In genomic region chr11:67369275-67369674, GRCh38 we compare ENCODE assay signal across 18 cellular contexts. TPM values are rescaled to one million over a fixed set of nuclear protein-coding genes. Genes with fewer than 3 reads are reported as not detected.
DNase-seq lines count a peak whose midpoint lies in the region; ATAC-seq, FAIRE-seq and TF ChIP-seq lines count a peak whose summit lies in the region.
"Had no signal": no experiment of that assay in that cellular context is flagged by ENCODE, and none has a peak within 500 bp of the region (broad histone marks: within the 10 kb centered on the region; RNA-seq: fewer than 3 reads in every experiment).

No MANE protein-coding gene starts in this region.

- POLR2A ChIA-PET in K562 (lab: Yijun Ruan, JAX), result interaction anchor here (0.6 to 1.4 kb wide), 6 partner anchors 10 to 85 kb away, joined by 3 to 5 read pairs (median 4); partner anchors contain the start of gene PPP1CA

- in situ Hi-C loops in K562 (cut with MboI) (no loop called here), transverse colon (cut with MboI; ENCODE audit: low pct_ligation_motif_present in 1 of 4, low pct_unique_long_range_greater_than_20kb in 1 of 4, low sequenced_read_pairs in 3 of 4) (no loop called here)

- TF ChIP-seq CTCF in HFFc6 (IDR thresholded peaks at IDR 0.05) (no peak), K562 (IDR thresholded peaks at IDR 0.05 in 2 of 3, conservative IDR thresholded peaks at IDR 0.05 in 1 of 3; ENCODE audit: insufficient read depth in 2 of 3, low read depth in 1 of 3, low read length in 3 of 3) (no peak), transverse colon (IDR thresholded peaks at IDR 0.05) (no peak), kidney (IDR thresholded peaks at IDR 0.05; ENCODE audit: borderline replicate concordance, extremely low read depth, insufficient read depth) (no peak)

- H3K9me1 ChIP-seq in K562 (ENCODE audit: control insufficient read depth, insufficient read depth, low read length), result no peaks in the 10 kb centered on the region

- H3K36me3 Mint-ChIP-seq in HFFc6 (ENCODE audit: low read depth) (no peaks in the 10 kb centered on the region; the same call in 1 of the 2 replicates), naive B cell (peaks cover 0 to 18% of the 10 kb centered on the region in 2 donors)

- intact Hi-C loops in K562 (cut with micrococcal nuclease), result no loop called here
- intact Hi-C loops in transverse colon (cut with DNase I; ENCODE audit: low total_unique reads), result no loop called here
- intact Hi-C loops in kidney (cut with DNase I), result no loop called here

- CTCF ChIA-PET in K562 (lab: Yijun Ruan, JAX; ENCODE audit: low intra/inter-chr PET ratio), result no interaction called here

- H3K27me3 Mint-ChIP-seq in HFFc6 (ENCODE audit: insufficient read depth), result peaks cover 4% of the 10 kb centered on the region; the same call in 1 of the 2 replicates
- H3K27me3 Mint-ChIP-seq in naive B cell, result no peaks in the 10 kb centered on the region

- no peak overlapping the region; the same call in none of the 2 replicates for H3K4me3 Mint-ChIP-seq in HFFc6
- peak overlapping the region; percentile 12 to 93 (median 71) for H3K4me3 Mint-ChIP-seq in naive B cell

- no peaks in the 10 kb centered on the region for H3K9me3 Mint-ChIP-seq in HFFc6
- H3K9me3 Mint-ChIP-seq in naive B cell, result no peaks in the 10 kb centered on the region

- H3K9ac ChIP-seq in K562 (ENCODE audit: insufficient read depth in 1 of 2, low read depth in 2 of 2, low read length in 2 of 2) (peak overlapping the region in 1 of 2 experiments; percentile 73; a peak in 1 of 4 replicates), kidney (ENCODE audit: low read length in 2 of 2) (peak overlapping the region in 1 of 2 donors; percentile 49)

- H3K27ac ChIP-seq in K562 (ENCODE audit: extremely low read depth, low read depth, low read length) (peak overlapping the region; percentile 24; the same call in 1 of the 3 replicates), transverse colon (peak overlapping the region; percentile 90 to 96 (median 95)), kidney (ENCODE audit: low read depth in 2 of 2, low read length in 2 of 2) (no peak overlapping the region)
- H3K27ac ChIP-seq: colonic mucosa, epithelial cell of prostate, psoas muscle, suprapubic skin had no signal

- ATAC-seq in K562, result no peak
- no peak for ATAC-seq in naive B cell (ENCODE audit: low read depth in 2 of 2)
- ATAC-seq: heart left ventricle, psoas muscle had no signal

- no peak overlapping the region for H2AFZ ChIP-seq in K562 (ENCODE audit: low read depth, low read length)

- H3K4me3 ChIP-seq in K562, result no peak overlapping the region
- H3K4me3 ChIP-seq in transverse colon, result no peak overlapping the region
- no peak overlapping the region for H3K4me3 ChIP-seq in kidney (ENCODE audit: low read length in 2 of 2)
- H3K4me3 ChIP-seq: colonic mucosa, heart left ventricle, psoas muscle, suprapubic skin had no signal

- no peak for TF ChIP-seq RAD21 in K562 (CRISPR knock-in tag; conservative IDR thresholded peaks at IDR 0.05 in 1 of 2, IDR thresholded peaks at IDR 0.05 in 1 of 2)

- H3K4me1 ChIP-seq in K562 (replicated peaks in 1 of 2; ENCODE audit: control insufficient read depth in 2 of 2, insufficient read depth in 2 of 2, low read length in 2 of 2), result peaks cover 33 to 73% of the 10 kb centered on the region in 2 experiments
- peaks cover 22 to 72% (median 66%) of the 10 kb centered on the region in 4 donors for H3K4me1 ChIP-seq in transverse colon
- H3K4me1 ChIP-seq in kidney (ENCODE audit: control insufficient read depth in 1 of 2, insufficient read depth in 1 of 2, low read depth in 1 of 2, low read length in 2 of 2), result peaks cover 19 to 34% of the 10 kb centered on the region in 2 donors

- H3K27me3 ChIP-seq in K562 (ENCODE audit: control insufficient read depth in 2 of 2, insufficient read depth in 2 of 2, low read length in 2 of 2) (no peaks in the 10 kb centered on the region), transverse colon (no peaks in the 10 kb centered on the region)
- H3K27me3 ChIP-seq: colonic mucosa, heart left ventricle, suprapubic skin had no signal

- DNase-seq in HFFc6 (no peak), K562 (ENCODE audit: extremely low read depth in 1 of 4, low spot score in 3 of 4) (no peak), naive B cell (no peak), transverse colon (no peak), activated gamma-delta T cell treated with Interleukin-2 at 50 U/mL for 16 hours (no peak), activated gamma-delta T cell (lab: John Stamatoyannopoulos, UW) (no peak), kidney (no peak)
- no peak for DNase-seq in activated naive CD4-positive, alpha-beta T cell treated with anti-CD3 and anti-CD28 coated beads, Interleukin-2, amount 50 U/mL, for 16 hours
- DNase-seq: activated CD4-positive, alpha-beta T cell treated with anti-CD3 and anti-CD28 coated beads, Interleukin-2, amount 50 U/mL, for 4 hours; colonic mucosa; heart left ventricle; NCI-H1694 treated with DMSO at 0.1 percent for 48 hours; NCI-H446 treated with DMSO at 0.1 percent for 48 hours; psoas muscle had no signal

- no peaks in the 10 kb centered on the region for H3K9me3 ChIP-seq in K562 (replicated peaks; ENCODE audit: control insufficient read depth, insufficient read depth, low read depth, low read length)
- H3K9me3 ChIP-seq in transverse colon, result no peaks in the 10 kb centered on the region
- H3K9me3 ChIP-seq in kidney (ENCODE audit: control insufficient read depth in 1 of 2, low read length in 2 of 2), result no peaks in the 10 kb centered on the region
- H3K9me3 ChIP-seq: colonic mucosa, heart left ventricle, psoas muscle, suprapubic skin had no signal

- H3K36me3 ChIP-seq in K562 (ENCODE audit: control insufficient read depth, insufficient read depth, low read length) (peaks cover 4% of the 10 kb centered on the region; the same call in 1 of the 3 replicates), transverse colon (no peaks in the 10 kb centered on the region), kidney (ENCODE audit: control insufficient read depth in 1 of 2, insufficient read depth in 2 of 2, low read length in 2 of 2) (peaks cover 0 to 3% of the 10 kb centered on the region in 2 donors)
- H3K36me3 ChIP-seq: colonic mucosa had no signal

- no peak for TF ChIP-seq POLR2A in K562 (conservative IDR thresholded peaks at IDR 0.05)
- TF ChIP-seq POLR2A in transverse colon (IDR thresholded peaks at IDR 0.05), result no peak

- FAIRE-seq in K562 (lab: Jason Lieb, UNC) (peak; percentile 26), kidney (lab: Jason Lieb, UNC) (no peak)
- FAIRE-seq: keratinocyte had no signal

- H3K27ac Mint-ChIP-seq in HFFc6 (peak overlapping the region; percentile 76), naive B cell (peak overlapping the region in 5 of 6 donors; percentile 18 to 84 (median 77))

- H3K4me2 ChIP-seq in K562 (ENCODE audit: insufficient read depth, low read length), result no peak overlapping the region

- 91% methylated on average over 8 of the region's 8 CpGs for WGBS in K562 (ENCODE audit: insufficient coverage, low coverage, missing lambda C conversion rate)
- WGBS in transverse colon (ENCODE audit: low coverage in 1 of 2), 2 donors, result 17 to 71% methylated on average over 1 to 8 of the region's 8 CpGs

- no TSS peak for BruUV-seq in K562 (replicated peaks; lab: Mats Ljungman, UMichigan)

- no peaks in the 10 kb centered on the region for H4K20me1 ChIP-seq in K562 (replicated peaks; ENCODE audit: control insufficient read depth, insufficient read depth, low read length)

- peaks cover 36% of the 10 kb centered on the region; the same call in 2 of the 3 replicates for H3K79me2 ChIP-seq in K562 (ENCODE audit: control insufficient read depth, insufficient read depth, low read length)

- H3K4me1 Mint-ChIP-seq in HFFc6 (ENCODE audit: low read depth), result peaks cover 65% of the 10 kb centered on the region
- H3K4me1 Mint-ChIP-seq in naive B cell, result peaks cover 78 to 82% (median 79%) of the 10 kb centered on the region in 3 donors

- no peak for TF ChIP-seq EP300 in K562 (IDR thresholded peaks at IDR 0.05; ENCODE audit: low read length)
- no peak for TF ChIP-seq EP300 in transverse colon (IDR thresholded peaks at IDR 0.05; ENCODE audit: low read depth)

RNA-seq across cellular contexts. Expression of gene CLCF1, which starts 4.1 kb away (rescaled TPM):
- 10 to 100 TPM in 4 of 6 experiments, 1 to 10 TPM in 2; 8.9 to 12.8 (median 10.5) TPM for total RNA-seq in HFFc6 (2021; fragmentation: NEBNext Ultra II Directional; extraction: Animal tissue kit (Norgen Biotek cat#: 25700))
- 4.3 and 8.4 TPM in 2 replicates for total RNA-seq in K562 (2011; cell fraction: chromatin; rRNA removed; ENCODE audit: low replicate concordance)
- total RNA-seq in K562 (2011; cell fraction: nucleolus; rRNA removed), result 3.4 and 5.3 TPM in 2 replicates
- total RNA-seq in K562 (2011; cell fraction: nucleoplasm; rRNA removed), result 3.7 and 8.0 TPM in 2 replicates
- total RNA-seq in K562 (2014; rRNA removed), result 2.4 and 3.2 TPM in 2 replicates
- total RNA-seq in K562 (2014; rRNA removed; fragmentation: Illumina TruSeq; extraction: Trizol), result 1.1 and 1.2 TPM in 2 replicates
- 1.9 and 2.0 TPM in 2 replicates for total RNA-seq in K562 (2015; rRNA removed; fragmentation: Illumina TruSeq; extraction: Trizol)
- total RNA-seq in K562 (2021), result 3.6 and 4.3 TPM in 2 replicates
- 3.0 and 4.1 TPM in 2 replicates for polyA plus RNA-seq in K562 (2011; rRNA removed)
- 5.7 and 8.8 TPM in 2 replicates for polyA plus RNA-seq in K562 (2011; cell fraction: cytosol; rRNA removed)
- 9.3 and 20.8 TPM in 2 replicates for polyA plus RNA-seq in K562 (2011; cell fraction: nucleus; rRNA removed)
- 2.9 and 5.3 TPM in 2 replicates for polyA plus RNA-seq in K562 (2012)
- polyA plus RNA-seq in K562 (2014; fragmentation: Illumina TruSeq; extraction: Trizol), result 3.1 and 3.6 TPM in 2 replicates
- under 1 TPM; 0.49 to 0.80 TPM for polyA plus RNA-seq in K562 (2014; fragmentation: Nextera tagmentation; extraction: Ambion mirVana)
- polyA plus RNA-seq in K562 (2014; rRNA removed), result 3.8 and 5.8 TPM in 2 replicates
- polyA minus RNA-seq in K562 (2011; rRNA and poly(A)+ RNA removed), result 0.78 and 2.1 TPM in 2 replicates
- 2.4 and 4.2 TPM in 2 replicates for polyA minus RNA-seq in K562 (2011; cell fraction: cytosol; rRNA and poly(A)+ RNA removed)
- polyA minus RNA-seq in K562 (2011; cell fraction: nucleus; rRNA and poly(A)+ RNA removed), result 1.7 and 1.8 TPM in 2 replicates
- 10 to 100 TPM in 1 of 6 donors, 1 to 10 TPM in 5; 5.3 to 10.4 (median 7.7) TPM for polyA plus RNA-seq in naive B cell (ENCODE audit: low read depth in 6 of 6)
- 10 to 100 TPM in 1 of 4 donors, 1 to 10 TPM in 3; 1.8 to 46.4 (median 5.8) TPM for total RNA-seq in transverse colon
- total RNA-seq in kidney, result 15.8 TPM
- polyA plus RNA-seq in kidney (ENCODE audit: insufficient read depth, low read depth, low replicate concordance), result 5.7 TPM
- total RNA-seq: SK-MEL-5 had no signal

RNA-seq across cellular contexts. Expression of gene POLD4, which starts 15.9 kb away (rescaled TPM):
- 10 to 100 TPM; 69.1 to 80.7 (median 70.9) TPM for total RNA-seq in HFFc6 (2021; fragmentation: NEBNext Ultra II Directional; extraction: Animal tissue kit (Norgen Biotek cat#: 25700))
- 26.2 and 67.4 TPM in 2 replicates for total RNA-seq in K562 (2011; cell fraction: chromatin; rRNA removed; ENCODE audit: low replicate concordance)
- total RNA-seq in K562 (2011; cell fraction: nucleolus; rRNA removed), result 64.6 and 81.5 TPM in 2 replicates
- total RNA-seq in K562 (2011; cell fraction: nucleoplasm; rRNA removed), result 46.1 and 55.9 TPM in 2 replicates
- 53.6 and 56.2 TPM in 2 replicates for total RNA-seq in K562 (2014; rRNA removed)
- 8.3 and 9.9 TPM in 2 replicates for total RNA-seq in K562 (2014; rRNA removed; fragmentation: Illumina TruSeq; extraction: Trizol)
- total RNA-seq in K562 (2015; rRNA removed; fragmentation: Illumina TruSeq; extraction: Trizol), result 18.3 and 18.7 TPM in 2 replicates
- total RNA-seq in K562 (2021), result 32.7 and 42.1 TPM in 2 replicates
- 39.4 and 42.2 TPM in 2 replicates for polyA plus RNA-seq in K562 (2011; rRNA removed)
- 73.0 and 175 TPM in 2 replicates for polyA plus RNA-seq in K562 (2011; cell fraction: cytosol; rRNA removed)
- polyA plus RNA-seq in K562 (2011; cell fraction: nucleus; rRNA removed), result 55.9 and 110 TPM in 2 replicates
- 66.3 and 137 TPM in 2 replicates for polyA plus RNA-seq in K562 (2012)
- 10.6 and 25.7 TPM in 2 replicates for polyA plus RNA-seq in K562 (2014; fragmentation: Illumina TruSeq; extraction: Trizol)
- 1 to 10 TPM; 5.8 to 6.1 TPM for polyA plus RNA-seq in K562 (2014; fragmentation: Nextera tagmentation; extraction: Ambion mirVana)
- 64.5 and 69.7 TPM in 2 replicates for polyA plus RNA-seq in K562 (2014; rRNA removed)
- polyA minus RNA-seq in K562 (2011; rRNA and poly(A)+ RNA removed), result 6.7 and 10.2 TPM in 2 replicates
- polyA minus RNA-seq in K562 (2011; cell fraction: cytosol; rRNA and poly(A)+ RNA removed), result 21.3 and 21.8 TPM in 2 replicates
- 27.2 and 29.6 TPM in 2 replicates for polyA minus RNA-seq in K562 (2011; cell fraction: nucleus; rRNA and poly(A)+ RNA removed)
- 100 to 1,000 TPM; 340 to 535 (median 458) TPM for polyA plus RNA-seq in naive B cell (ENCODE audit: low read depth in 6 of 6)
- total RNA-seq in transverse colon, result 100 to 1,000 TPM; 261 to 372 (median 319) TPM
- 54.4 TPM for total RNA-seq in kidney
- 174 TPM for polyA plus RNA-seq in kidney (ENCODE audit: insufficient read depth, low read depth, low replicate concordance)

RNA-seq across cellular contexts. Expression of gene RAD9A, which starts 22.5 kb away (rescaled TPM):
- 10 to 100 TPM in 1 of 6 experiments, 1 to 10 TPM in 5; 7.6 to 10.3 (median 8.8) TPM for total RNA-seq in HFFc6 (2021; fragmentation: NEBNext Ultra II Directional; extraction: Animal tissue kit (Norgen Biotek cat#: 25700))
- 59.7 and 169 TPM in 2 replicates for total RNA-seq in K562 (2011; cell fraction: chromatin; rRNA removed; ENCODE audit: low replicate concordance)
- total RNA-seq in K562 (2011; cell fraction: nucleolus; rRNA removed), result 116 and 126 TPM in 2 replicates
- total RNA-seq in K562 (2011; cell fraction: nucleoplasm; rRNA removed), result 63.0 and 77.4 TPM in 2 replicates
- total RNA-seq in K562 (2014; rRNA removed) (17.1 and 25.1 TPM in 2 replicates), K562 (2014; rRNA removed; fragmentation: Illumina TruSeq; extraction: Trizol) (5.7 and 6.7 TPM in 2 replicates), K562 (2015; rRNA removed; fragmentation: Illumina TruSeq; extraction: Trizol) (15.3 and 16.1 TPM in 2 replicates), K562 (2021) (33.3 and 41.2 TPM in 2 replicates), transverse colon (100 to 1,000 TPM in 2 of 4 donors, 10 to 100 TPM in 2; 37.8 to 470 (median 95.3) TPM), kidney (17.8 TPM)
- polyA plus RNA-seq in K562 (2011; rRNA removed) (16.0 and 30.7 TPM in 2 replicates), K562 (2014; fragmentation: Illumina TruSeq; extraction: Trizol) (27.3 and 29.2 TPM in 2 replicates), K562 (2014; fragmentation: Nextera tagmentation; extraction: Ambion mirVana) (1 to 10 TPM; 1.4 to 1.5 TPM), K562 (2014; rRNA removed) (35.9 and 39.7 TPM in 2 replicates), naive B cell (ENCODE audit: low read depth in 6 of 6) (10 to 100 TPM in 4 of 6 donors, 1 to 10 TPM in 2; 6.7 to 17.5 (median 11.0) TPM), kidney (ENCODE audit: insufficient read depth, low read depth, low replicate concordance) (16.4 TPM)
- 23.8 and 34.6 TPM in 2 replicates for polyA plus RNA-seq in K562 (2011; cell fraction: cytosol; rRNA removed)
- 98.1 and 127 TPM in 2 replicates for polyA plus RNA-seq in K562 (2011; cell fraction: nucleus; rRNA removed)
- polyA plus RNA-seq in K562 (2012), result 33.0 and 38.6 TPM in 2 replicates
- 5.2 and 7.3 TPM in 2 replicates for polyA minus RNA-seq in K562 (2011; rRNA and poly(A)+ RNA removed)
- polyA minus RNA-seq in K562 (2011; cell fraction: cytosol; rRNA and poly(A)+ RNA removed), result 15.1 and 20.2 TPM in 2 replicates
- 22.5 and 24.4 TPM in 2 replicates for polyA minus RNA-seq in K562 (2011; cell fraction: nucleus; rRNA and poly(A)+ RNA removed)

RNA-seq across cellular contexts. Expression of gene PPP1CA, which starts 32.4 kb away (rescaled TPM):
- total RNA-seq in HFFc6 (2021; fragmentation: NEBNext Ultra II Directional; extraction: Animal tissue kit (Norgen Biotek cat#: 25700)), result 100 to 1,000 TPM; 162 to 191 (median 180) TPM
- total RNA-seq in K562 (2011; cell fraction: chromatin; rRNA removed; ENCODE audit: low replicate concordance), result 37.0 and 127 TPM in 2 replicates
- total RNA-seq in K562 (2011; cell fraction: nucleolus; rRNA removed), result 133 and 148 TPM in 2 replicates
- total RNA-seq in K562 (2011; cell fraction: nucleoplasm; rRNA removed), result 56.8 and 75.5 TPM in 2 replicates
- 228 and 302 TPM in 2 replicates for total RNA-seq in K562 (2014; rRNA removed)
- total RNA-seq in K562 (2014; rRNA removed; fragmentation: Illumina TruSeq; extraction: Trizol), result 104 and 122 TPM in 2 replicates
- 188 and 200 TPM in 2 replicates for total RNA-seq in K562 (2015; rRNA removed; fragmentation: Illumina TruSeq; extraction: Trizol)
- total RNA-seq in K562 (2021), result 235 and 242 TPM in 2 replicates
- polyA plus RNA-seq in K562 (2011; rRNA removed), result 167 and 176 TPM in 2 replicates
- 324 and 501 TPM in 2 replicates for polyA plus RNA-seq in K562 (2011; cell fraction: cytosol; rRNA removed)
- polyA plus RNA-seq in K562 (2011; cell fraction: nucleus; rRNA removed), result 128 and 201 TPM in 2 replicates
- polyA plus RNA-seq in K562 (2012), result 225 and 287 TPM in 2 replicates
- polyA plus RNA-seq in K562 (2014; fragmentation: Illumina TruSeq; extraction: Trizol), result 205 and 253 TPM in 2 replicates
- polyA plus RNA-seq in K562 (2014; fragmentation: Nextera tagmentation; extraction: Ambion mirVana), result 10 to 100 TPM; 18.2 to 51.4 TPM
- polyA plus RNA-seq in K562 (2014; rRNA removed), result 191 and 208 TPM in 2 replicates
- 80.8 and 116 TPM in 2 replicates for polyA minus RNA-seq in K562 (2011; rRNA and poly(A)+ RNA removed)
- 120 and 127 TPM in 2 replicates for polyA minus RNA-seq in K562 (2011; cell fraction: cytosol; rRNA and poly(A)+ RNA removed)
- 44.8 and 70.1 TPM in 2 replicates for polyA minus RNA-seq in K562 (2011; cell fraction: nucleus; rRNA and poly(A)+ RNA removed)
- 100 to 1,000 TPM; 492 to 795 (median 530) TPM for polyA plus RNA-seq in naive B cell (ENCODE audit: low read depth in 6 of 6)
- total RNA-seq in transverse colon, result 100 to 1,000 TPM in 3 of 4 donors, 10 to 100 TPM in 1; 83.0 to 251 (median 163) TPM
- total RNA-seq in kidney, result 155 TPM
- polyA plus RNA-seq in kidney (ENCODE audit: insufficient read depth, low read depth, low replicate concordance), result 210 TPM

RNA-seq across cellular contexts. Expression of gene TBC1D10C, which starts 34.6 kb away (rescaled TPM):
- total RNA-seq in HFFc6 (2021; fragmentation: NEBNext Ultra II Directional; extraction: Animal tissue kit (Norgen Biotek cat#: 25700)), result not detected
- total RNA-seq in K562 (2011; cell fraction: chromatin; rRNA removed; ENCODE audit: low replicate concordance), result 0.39 and 3.0 TPM in 2 replicates
- total RNA-seq in K562 (2011; cell fraction: nucleolus; rRNA removed), result 1.8 and 3.3 TPM in 2 replicates
- 0.81 and 1.9 TPM in 2 replicates for total RNA-seq in K562 (2011; cell fraction: nucleoplasm; rRNA removed)
- total RNA-seq in K562 (2014; rRNA removed) (0.68 and 1.1 TPM in 2 replicates), K562 (2014; rRNA removed; fragmentation: Illumina TruSeq; extraction: Trizol) (0.22 and 0.26 TPM in 2 replicates), K562 (2015; rRNA removed; fragmentation: Illumina TruSeq; extraction: Trizol) (0.90 and 1.1 TPM in 2 replicates), K562 (2021) (1.2 and 1.5 TPM in 2 replicates), transverse colon (10 to 100 TPM in 2 of 4 donors, 1 to 10 TPM in 2; 1.2 to 17.2 (median 7.4) TPM), kidney (13.9 TPM)
- polyA plus RNA-seq in K562 (2011; rRNA removed) (0.95 and 1.1 TPM in 2 replicates), K562 (2014; fragmentation: Illumina TruSeq; extraction: Trizol) (0.16 and 0.71 TPM in 2 replicates), K562 (2014; fragmentation: Nextera tagmentation; extraction: Ambion mirVana) (not detected), K562 (2014; rRNA removed) (0.93 and 1.7 TPM in 2 replicates), naive B cell (ENCODE audit: low read depth in 6 of 6) (100 to 1,000 TPM; 190 to 304 (median 239) TPM), kidney (ENCODE audit: insufficient read depth, low read depth, low replicate concordance) (1.7 TPM)
- polyA plus RNA-seq in K562 (2011; cell fraction: cytosol; rRNA removed), result 1.1 and 2.0 TPM in 2 replicates
- 8.2 and 12.2 TPM in 2 replicates for polyA plus RNA-seq in K562 (2011; cell fraction: nucleus; rRNA removed)
- polyA plus RNA-seq in K562 (2012), result 1.2 and 2.3 TPM in 2 replicates
- 0.27 and 0.53 TPM in 2 replicates for polyA minus RNA-seq in K562 (2011; rRNA and poly(A)+ RNA removed)
- not detected in 2 replicates for polyA minus RNA-seq in K562 (2011; cell fraction: cytosol; rRNA and poly(A)+ RNA removed)
- polyA minus RNA-seq in K562 (2011; cell fraction: nucleus; rRNA and poly(A)+ RNA removed), result 1.8 and 2.3 TPM in 2 replicates
- total RNA-seq: SK-MEL-5 had no signal
- polyA plus RNA-seq: keratinocyte had no signal

Comparison
In these comparisons a context has a peak if more than half of its experiments do, and no peak if none do; other contexts are left out.
1. H3K27ac ChIP-seq: peak in K562 (single experiment) and transverse colon (4 of 4); none in kidney (0 of 2).